1 cellular context compared by ENCODE assay signal in the genomic region with DNA sequence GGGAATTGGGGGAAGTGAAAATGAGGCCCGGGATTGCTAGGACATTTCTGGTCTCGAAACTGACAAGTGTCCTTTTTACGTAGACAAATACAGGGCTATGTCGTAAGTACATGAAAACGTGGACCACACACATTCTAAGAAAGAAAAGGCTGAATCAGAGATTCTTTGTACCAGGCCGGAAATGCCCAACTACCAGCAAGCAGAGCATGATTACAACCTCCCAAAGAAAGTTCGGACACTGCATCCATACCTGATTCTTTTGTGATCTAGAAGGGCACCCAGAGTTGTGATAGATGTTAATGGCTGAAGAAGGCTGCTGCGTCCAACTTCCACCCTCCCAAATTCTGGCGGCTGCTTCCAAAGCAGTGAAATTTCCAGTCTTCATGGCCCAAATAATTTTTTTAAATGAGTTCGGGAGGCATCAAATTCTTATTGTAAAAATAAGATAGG.
TF ChIP-seq lines count a peak whose summit lies in the region.

No MANE protein-coding gene starts in this region.

TF ChIP-seq in WTC11, 78 proteins besides CTCF, POLR2A, EP300 and RAD21 (continued from another document):
- TF ChIP-seq, protein P1, sequence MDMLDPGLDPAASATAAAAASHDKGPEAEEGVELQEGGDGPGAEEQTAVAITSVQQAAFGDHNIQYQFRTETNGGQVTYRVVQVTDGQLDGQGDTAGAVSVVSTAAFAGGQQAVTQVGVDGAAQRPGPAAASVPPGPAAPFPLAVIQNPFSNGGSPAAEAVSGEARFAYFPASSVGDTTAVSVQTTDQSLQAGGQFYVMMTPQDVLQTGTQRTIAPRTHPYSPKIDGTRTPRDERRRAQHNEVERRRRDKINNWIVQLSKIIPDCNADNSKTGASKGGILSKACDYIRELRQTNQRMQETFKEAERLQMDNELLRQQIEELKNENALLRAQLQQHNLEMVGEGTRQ (CRISPR knock-in tag; IDR thresholded peaks at IDR 0.05), result no peak
- TF ChIP-seq, protein P2, sequence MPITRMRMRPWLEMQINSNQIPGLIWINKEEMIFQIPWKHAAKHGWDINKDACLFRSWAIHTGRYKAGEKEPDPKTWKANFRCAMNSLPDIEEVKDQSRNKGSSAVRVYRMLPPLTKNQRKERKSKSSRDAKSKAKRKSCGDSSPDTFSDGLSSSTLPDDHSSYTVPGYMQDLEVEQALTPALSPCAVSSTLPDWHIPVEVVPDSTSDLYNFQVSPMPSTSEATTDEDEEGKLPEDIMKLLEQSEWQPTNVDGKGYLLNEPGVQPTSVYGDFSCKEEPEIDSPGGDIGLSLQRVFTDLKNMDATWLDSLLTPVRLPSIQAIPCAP (CRISPR knock-in tag; IDR thresholded peaks at IDR 0.05), result no peak
- TF ChIP-seq EMX1 (CRISPR knock-in tag; IDR thresholded peaks at IDR 0.05) (no peak), NFYB (CRISPR knock-in tag; conservative IDR thresholded peaks at IDR 0.05; ENCODE audit: low read depth) (no peak)
- TF ChIP-seq, protein P3, sequence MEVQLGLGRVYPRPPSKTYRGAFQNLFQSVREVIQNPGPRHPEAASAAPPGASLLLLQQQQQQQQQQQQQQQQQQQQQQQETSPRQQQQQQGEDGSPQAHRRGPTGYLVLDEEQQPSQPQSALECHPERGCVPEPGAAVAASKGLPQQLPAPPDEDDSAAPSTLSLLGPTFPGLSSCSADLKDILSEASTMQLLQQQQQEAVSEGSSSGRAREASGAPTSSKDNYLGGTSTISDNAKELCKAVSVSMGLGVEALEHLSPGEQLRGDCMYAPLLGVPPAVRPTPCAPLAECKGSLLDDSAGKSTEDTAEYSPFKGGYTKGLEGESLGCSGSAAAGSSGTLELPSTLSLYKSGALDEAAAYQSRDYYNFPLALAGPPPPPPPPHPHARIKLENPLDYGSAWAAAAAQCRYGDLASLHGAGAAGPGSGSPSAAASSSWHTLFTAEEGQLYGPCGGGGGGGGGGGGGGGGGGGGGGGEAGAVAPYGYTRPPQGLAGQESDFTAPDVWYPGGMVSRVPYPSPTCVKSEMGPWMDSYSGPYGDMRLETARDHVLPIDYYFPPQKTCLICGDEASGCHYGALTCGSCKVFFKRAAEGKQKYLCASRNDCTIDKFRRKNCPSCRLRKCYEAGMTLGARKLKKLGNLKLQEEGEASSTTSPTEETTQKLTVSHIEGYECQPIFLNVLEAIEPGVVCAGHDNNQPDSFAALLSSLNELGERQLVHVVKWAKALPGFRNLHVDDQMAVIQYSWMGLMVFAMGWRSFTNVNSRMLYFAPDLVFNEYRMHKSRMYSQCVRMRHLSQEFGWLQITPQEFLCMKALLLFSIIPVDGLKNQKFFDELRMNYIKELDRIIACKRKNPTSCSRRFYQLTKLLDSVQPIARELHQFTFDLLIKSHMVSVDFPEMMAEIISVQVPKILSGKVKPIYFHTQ (CRISPR knock-in tag; IDR thresholded peaks at IDR 0.05), result no peak
